In the genomic region with DNA sequence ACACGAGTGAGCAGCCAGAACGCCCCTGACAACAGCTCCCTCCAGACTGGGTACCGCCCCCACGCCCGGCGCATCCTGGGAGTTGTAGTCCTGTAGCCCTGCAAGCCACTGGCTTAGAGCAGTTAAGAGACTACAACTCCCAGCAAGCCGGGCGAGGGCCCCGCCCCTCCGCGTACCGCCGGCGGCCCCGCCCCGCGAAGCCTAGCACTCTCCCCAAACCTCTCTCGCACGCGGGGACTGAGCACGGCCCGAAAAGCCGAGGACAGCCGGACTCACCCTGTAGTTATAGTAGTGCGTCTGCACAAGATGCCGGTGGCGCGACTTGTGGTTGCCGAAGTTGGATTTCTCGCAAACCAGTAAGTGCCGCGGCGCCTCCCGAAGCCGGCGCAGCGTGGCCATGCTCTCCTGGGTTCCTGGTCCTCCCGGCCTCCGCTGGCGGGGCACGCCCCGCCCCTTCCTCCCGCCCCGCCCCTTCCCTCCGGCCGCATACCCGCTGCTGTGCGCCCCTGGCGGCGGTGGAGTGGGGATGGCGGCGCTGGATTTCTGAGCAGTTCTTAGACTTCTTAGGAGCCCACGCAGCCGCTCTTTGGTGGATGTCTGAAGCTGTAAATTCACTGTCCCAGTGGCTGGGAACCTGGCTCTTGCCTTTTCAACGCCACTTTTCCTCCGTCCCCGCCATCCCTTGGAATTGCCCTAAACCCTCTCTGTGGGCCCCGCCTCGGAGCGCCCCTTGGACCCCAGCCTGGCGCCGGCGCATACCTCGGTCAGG, we compare ENCODE assay signal across 8 cellular contexts. TPM values are rescaled to one million over a fixed set of nuclear protein-coding genes. Genes with fewer than 3 reads are reported as not detected.
DNase-seq lines count a peak whose midpoint lies in the region; ATAC-seq, FAIRE-seq and TF ChIP-seq lines count a peak whose summit lies in the region.

A gene with protein sequence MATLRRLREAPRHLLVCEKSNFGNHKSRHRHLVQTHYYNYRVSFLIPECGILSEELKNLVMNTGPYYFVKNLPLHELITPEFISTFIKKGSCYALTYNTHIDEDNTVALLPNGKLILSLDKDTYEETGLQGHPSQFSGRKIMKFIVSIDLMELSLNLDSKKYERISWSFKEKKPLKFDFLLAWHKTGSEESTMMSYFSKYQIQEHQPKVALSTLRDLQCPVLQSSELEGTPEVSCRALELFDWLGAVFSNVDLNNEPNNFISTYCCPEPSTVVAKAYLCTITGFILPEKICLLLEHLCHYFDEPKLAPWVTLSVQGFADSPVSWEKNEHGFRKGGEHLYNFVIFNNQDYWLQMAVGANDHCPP (minus strand): TSS at position 434 of the 769 bp plus-strand sequence. CDS start 35 bp downstream, at position 399.

- H3K27me3 ChIP-seq in Karpas-422 (ENCODE audit: low read length), result no peaks in the 10 kb centered on the region
- H3K27me3 ChIP-seq in fibroblast of lung (ENCODE audit: control insufficient read depth, insufficient read depth, low read length), result no peaks in the 10 kb centered on the region

- H3K4me1 ChIP-seq in Karpas-422 (ENCODE audit: low read length) (peaks cover 16% of the 10 kb centered on the region), fibroblast of lung (ENCODE audit: control insufficient read depth, extremely low read depth, insufficient read depth, low read length) (peaks cover 3% of the 10 kb centered on the region)

- H3K9me3 ChIP-seq in Karpas-422 (ENCODE audit: low read length) (no peaks in the 10 kb centered on the region), fibroblast of lung (ENCODE audit: control insufficient read depth, insufficient read depth, low read depth, low read length) (no peaks in the 10 kb centered on the region)

- peak within 1 kb of the TSS; percentile 96 for H2AFZ ChIP-seq in Karpas-422 (ENCODE audit: low read length)
- H2AFZ ChIP-seq in fibroblast of lung (ENCODE audit: low read length), result peak within 1 kb of the TSS; percentile 95

- H3K4me3 Mint-ChIP-seq in naive thymus-derived CD8-positive, alpha-beta T cell, result peak within 1 kb of the TSS; percentile 91 to 97 (median 94)

- FAIRE-seq in RCC 7860 (lab: Jason Lieb, UNC), result no peak

- H3K27ac Mint-ChIP-seq in naive thymus-derived CD8-positive, alpha-beta T cell, result peak within 1 kb of the TSS; percentile 85 to 99 (median 97)

- H4K20me1 ChIP-seq in Karpas-422 (ENCODE audit: insufficient read depth, low read depth, low read length), result no peaks in the 10 kb centered on the region
- H4K20me1 ChIP-seq in fibroblast of lung (ENCODE audit: control insufficient read depth, extremely low read depth, insufficient read depth, low read length), result no peaks in the 10 kb centered on the region

- peaks cover 9 to 20% (median 10%) of the 10 kb centered on the region in 4 donors for H3K4me1 Mint-ChIP-seq in naive thymus-derived CD8-positive, alpha-beta T cell

- no peaks in the 10 kb centered on the region for H3K9me3 Mint-ChIP-seq in naive thymus-derived CD8-positive, alpha-beta T cell

- H3K27ac ChIP-seq in Karpas-422 (ENCODE audit: low read length) (peak within 1 kb of the TSS; percentile 48; the same call in 1 of the 2 replicates), fibroblast of lung (ENCODE audit: insufficient read depth, low read length) (peak within 1 kb of the TSS; percentile 75)

- peak; percentile 93 for ATAC-seq in GM21825 (IDR thresholded peaks at IDR 0.05; ENCODE audit: unreplicated experiment)
- ATAC-seq in naive thymus-derived CD8-positive, alpha-beta T cell, result peak; percentile 88 to 92

- H3K9ac ChIP-seq in Karpas-422 (ENCODE audit: low read length), result peak within 1 kb of the TSS; percentile 74
- peak within 1 kb of the TSS; percentile 73 for H3K9ac ChIP-seq in fibroblast of lung (ENCODE audit: insufficient read depth, low read length)

- H3K79me2 ChIP-seq in Karpas-422 (ENCODE audit: low read length) (peaks cover 6% of the 10 kb centered on the region), fibroblast of lung (ENCODE audit: control insufficient read depth, insufficient read depth, low read length) (no peaks in the 10 kb centered on the region)

- H3K36me3 ChIP-seq in Karpas-422 (ENCODE audit: insufficient read depth, low read length) (peaks cover 5% of the 10 kb centered on the region; the same call in 1 of the 2 replicates), fibroblast of lung (ENCODE audit: control insufficient read depth, insufficient read depth, low read length) (no peaks in the 10 kb centered on the region)

- H3K9me2 ChIP-seq in Karpas-422 (replicated peaks; ENCODE audit: insufficient read depth, low read length), result no peaks in the 10 kb centered on the region

- H3K27me3 Mint-ChIP-seq in naive thymus-derived CD8-positive, alpha-beta T cell, result no peaks in the 10 kb centered on the region

- peak within 1 kb of the TSS; percentile 76 for H3K4me2 ChIP-seq in Karpas-422 (ENCODE audit: low read depth, low read length, poor library complexity, severe bottlenecking)
- peak within 1 kb of the TSS; percentile 94 for H3K4me2 ChIP-seq in fibroblast of lung (ENCODE audit: extremely low read depth, insufficient read depth, low read length)

- peak within 1 kb of the TSS; percentile 76 for H3K4me3 ChIP-seq in Karpas-422 (ENCODE audit: low read length)
- H3K4me3 ChIP-seq in fibroblast of lung (replicated peaks in 1 of 4; ENCODE audit: control extremely low read depth in 1 of 4, insufficient read depth in 1 of 4, low read depth in 3 of 4, low read length in 4 of 4), result peak within 1 kb of the TSS; percentile 55 to 78 (median 73)

- DNase-seq in Daoy (ENCODE audit: low read depth), result peak; percentile 99
- peak; percentile 98 for DNase-seq in Karpas-422
- DNase-seq in RCC 7860 (ENCODE audit: low spot score), result peak; percentile 89
- peak; percentile 97 to 98 for DNase-seq in activated T-helper 1 cell treated with anti-CD3 and anti-CD28 coated beads, Interleukin-2, amount 50 U/mL, for 16 hours (ENCODE audit: low read depth in 1 of 2, low spot score in 1 of 2)
- DNase-seq in fibroblast of lung (ENCODE audit: low read depth in 2 of 2), result peak; percentile 95 to 96
- peak; percentile 97 to 99 (median 99) for DNase-seq in naive thymus-derived CD8-positive, alpha-beta T cell
- peak; percentile 96 to 100 (median 99) for DNase-seq in stimulated activated naive CD4-positive, alpha-beta T cell (lab: John Stamatoyannopoulos, UW)

- peak; percentile 66 to 71 for TF ChIP-seq CTCF in fibroblast of lung (conservative IDR thresholded peaks at IDR 0.05 in 1 of 2, IDR thresholded peaks at IDR 0.05 in 1 of 2; ENCODE audit: low read depth in 1 of 2, low read length in 2 of 2)

- peaks cover 0 to 24% (median 13%) of the 10 kb centered on the region in 3 donors for H3K36me3 Mint-ChIP-seq in naive thymus-derived CD8-positive, alpha-beta T cell

- POLR2A ChIA-PET in naive thymus-derived CD8-positive, alpha-beta T cell (lab: Charles Lee), result interaction anchor here (0.6 to 1.4 kb wide), 6 partner anchors 8 to 1746 kb away, joined by 3 to 9 read pairs (median 4); a partner anchor contains a TSS

RNA-seq across cellular contexts. Expression of the gene that starts here (rescaled TPM):
- 81.5 and 89.5 TPM in 2 replicates for total RNA-seq in Daoy (2014; rRNA removed; shearing (Covaris generic))
- total RNA-seq in Karpas-422 (2014; rRNA removed; shearing (Covaris generic); ENCODE audit: low replicate concordance), result 11.4 and 30.3 TPM in 2 replicates
- total RNA-seq in fibroblast of lung, result 12.1 and 27.6 TPM in 2 replicates
- 8.3 and 11.6 TPM in 2 replicates for polyA plus RNA-seq in fibroblast of lung
- polyA plus RNA-seq in fibroblast of lung (2012), result 11.3 and 15.8 TPM in 2 replicates
- 2.1 and 2.9 TPM in 2 replicates for polyA minus RNA-seq in fibroblast of lung (ENCODE audit: low replicate concordance)
- 1 to 10 TPM; 7.9 to 8.3 TPM for total RNA-seq in naive thymus-derived CD8-positive, alpha-beta T cell
- polyA plus RNA-seq in naive thymus-derived CD8-positive, alpha-beta T cell, result 10 to 100 TPM in 2 of 3 donors, 1 to 10 TPM in 1; 9.5 to 22.5 (median 22.3) TPM

Comparison
In these comparisons a context has a peak if more than half of its experiments do, and no peak if none do; other contexts are left out.
1. Peak in every context shown above with its lines: DNase-seq, ATAC-seq, H3K4me3 ChIP-seq and H3K27ac ChIP-seq.